In the genomic region with DNA sequence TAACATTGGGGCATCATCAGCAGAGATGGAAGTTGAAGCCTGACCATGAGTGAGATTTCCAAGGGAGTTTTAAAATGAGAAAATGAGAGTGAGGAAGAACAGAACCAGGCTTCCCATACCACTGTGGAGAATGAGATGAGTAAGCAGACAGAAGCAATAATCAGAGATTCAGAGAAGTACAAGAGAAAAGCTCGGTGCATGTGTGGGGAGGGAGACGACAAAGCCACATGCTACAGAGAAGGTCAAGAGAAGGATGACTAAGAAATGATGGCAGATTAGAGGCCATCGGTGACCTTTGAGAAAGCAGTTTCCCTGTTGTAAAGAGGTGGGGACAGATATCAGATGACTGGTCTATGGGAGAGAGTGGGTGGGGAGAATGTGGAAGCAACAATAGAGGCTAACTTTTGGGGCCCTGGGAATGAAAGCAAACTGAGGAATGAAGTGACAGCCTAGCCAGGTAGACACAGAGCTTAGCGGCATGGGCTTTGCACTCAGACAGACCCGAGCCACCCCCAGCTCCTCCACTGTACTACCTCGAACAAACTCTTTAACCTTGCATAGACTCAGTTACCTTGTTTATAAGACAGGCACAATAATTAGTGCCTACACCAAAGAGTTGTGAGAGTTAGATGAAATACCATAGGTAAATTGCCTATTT, we compare ENCODE assay signal across 13 cellular contexts.
A peak's percentile ranks its signal among the peaks of the same experiment; 100 is the strongest.
DNase-seq lines count a peak whose midpoint lies in the region; ATAC-seq and TF ChIP-seq lines count a peak whose summit lies in the region.
"Had no signal": no experiment of that assay in that cellular context is flagged by ENCODE, and none has a peak within 500 bp of the region (broad histone marks: within the 10 kb centered on the region; RNA-seq: fewer than 3 reads in every experiment).

No MANE protein-coding gene starts in this region.

- no peaks in the 10 kb centered on the region for H3K9me3 ChIP-seq in colonic mucosa
- H3K9me3 ChIP-seq in ovary = no peaks in the 10 kb centered on the region
- H3K9me3 ChIP-seq: tibial nerve had no signal

- no peak overlapping the region for H3K9ac ChIP-seq in colonic mucosa (ENCODE audit: low read depth in 2 of 2, low read length in 2 of 2)

- no peaks in the 10 kb centered on the region for H3K27me3 Mint-ChIP-seq in activated naive CD4-positive, alpha-beta T cell treated with anti-CD3 and anti-CD28 coated beads for 36 hours (ENCODE audit: low read depth)
- no peaks in the 10 kb centered on the region for H3K27me3 Mint-ChIP-seq in stimulated activated naive CD8-positive, alpha-beta T cell treated with anti-CD3 and anti-CD28 coated beads, Interleukin-15, amount 100 ng/mL, for 72 hours
- H3K27me3 Mint-ChIP-seq in nephron progenitor cell (ENCODE audit: low read depth, poor library complexity) = no peaks in the 10 kb centered on the region

- H3K27ac ChIP-seq in colonic mucosa = no peak overlapping the region
- no peak overlapping the region for H3K27ac ChIP-seq in ovary
- H3K27ac ChIP-seq: tibial nerve had no signal

- WGBS in ovary, 3 donors = 90 to 95% (median 94%) methylated on average over 6 of the region's 6 CpGs

- H3K9me3 Mint-ChIP-seq in activated naive CD4-positive, alpha-beta T cell treated with anti-CD3 and anti-CD28 coated beads for 36 hours = no peaks in the 10 kb centered on the region
- H3K9me3 Mint-ChIP-seq in stimulated activated naive CD8-positive, alpha-beta T cell treated with anti-CD3 and anti-CD28 coated beads, Interleukin-15, amount 100 ng/mL, for 72 hours = no peaks in the 10 kb centered on the region
- peaks cover 9% of the 10 kb centered on the region for H3K9me3 Mint-ChIP-seq in nephron progenitor cell

- peak; percentile 45 for ATAC-seq in HG02981 (IDR thresholded peaks at IDR 0.05; ENCODE audit: unreplicated experiment)
- ATAC-seq in stimulated activated naive CD8-positive, alpha-beta T cell treated with anti-CD3 and anti-CD28 coated beads, Interleukin-15, amount 100 ng/mL, for 72 hours = peak; percentile 81
- ATAC-seq: Panc1, right cardiac atrium had no signal

- no peaks in the 10 kb centered on the region for H3K36me3 Mint-ChIP-seq in activated naive CD4-positive, alpha-beta T cell treated with anti-CD3 and anti-CD28 coated beads for 36 hours (ENCODE audit: low read depth)
- H3K36me3 Mint-ChIP-seq in nephron progenitor cell (ENCODE audit: low read depth) = peaks cover 12% of the 10 kb centered on the region

- H3K4me3 ChIP-seq in colonic mucosa (no peak overlapping the region), ovary (no peak overlapping the region)
- H3K4me3 ChIP-seq: tibial nerve had no signal

- DNase-seq in activated naive CD4-positive, alpha-beta T cell treated with anti-CD3 and anti-CD28 coated beads for 36 hours = peak; percentile 13
- DNase-seq in activated naive CD4-positive, alpha-beta T cell treated with anti-CD3 and anti-CD28 coated beads, Interleukin-2, amount 50 U/mL, for 16 hours = no peak
- peak; percentile 38 for DNase-seq in colonic mucosa
- DNase-seq in stimulated activated naive CD8-positive, alpha-beta T cell treated with anti-CD3 and anti-CD28 coated beads, Interleukin-15, amount 100 ng/mL, for 72 hours = peak in 1 of 2 donors; percentile 42
- DNase-seq in ovary = no peak
- no peak for DNase-seq in nephron progenitor cell
- no peak for DNase-seq in COLO668 (lab: John Stamatoyannopoulos, UW; ENCODE audit: unreplicated experiment)
- DNase-seq: H7, NCI-H345, right cardiac atrium had no signal

- peaks cover 38% of the 10 kb centered on the region for H3K4me1 Mint-ChIP-seq in activated naive CD4-positive, alpha-beta T cell treated with anti-CD3 and anti-CD28 coated beads for 36 hours (ENCODE audit: low read depth)
- H3K4me1 Mint-ChIP-seq in stimulated activated naive CD8-positive, alpha-beta T cell treated with anti-CD3 and anti-CD28 coated beads, Interleukin-15, amount 100 ng/mL, for 72 hours = peaks cover 50% of the 10 kb centered on the region
- peaks cover 75% of the 10 kb centered on the region for H3K4me1 Mint-ChIP-seq in nephron progenitor cell

- no peak overlapping the region for H3K4me3 Mint-ChIP-seq in activated naive CD4-positive, alpha-beta T cell treated with anti-CD3 and anti-CD28 coated beads for 36 hours
- peak overlapping the region; percentile 2 to 3 for H3K4me3 Mint-ChIP-seq in stimulated activated naive CD8-positive, alpha-beta T cell treated with anti-CD3 and anti-CD28 coated beads, Interleukin-15, amount 100 ng/mL, for 72 hours
- no peak overlapping the region for H3K4me3 Mint-ChIP-seq in nephron progenitor cell

- H3K4me1 ChIP-seq in colonic mucosa = peaks cover 10% of the 10 kb centered on the region
- H3K4me1 ChIP-seq in ovary (ENCODE audit: insufficient read depth) = peaks cover 14% of the 10 kb centered on the region

- intact Hi-C loops in activated naive CD4-positive, alpha-beta T cell treated with anti-CD3 and anti-CD28 coated beads for 36 hours (cut with micrococcal nuclease) = no loop called here
- intact Hi-C loops in colonic mucosa (cut with DNase I) (no loop called here), ovary (cut with DNase I) (no loop called here)

- no peak for TF ChIP-seq EP300 in ovary (IDR thresholded peaks at IDR 0.05)

- no peak for TF ChIP-seq POLR2A in ovary (IDR thresholded peaks at IDR 0.05)

- H3K27me3 ChIP-seq in colonic mucosa = no peaks in the 10 kb centered on the region
- no peaks in the 10 kb centered on the region for H3K27me3 ChIP-seq in ovary
- H3K27me3 ChIP-seq: tibial nerve had no signal

- CTCF ChIA-PET in activated naive CD4-positive, alpha-beta T cell treated with anti-CD3 and anti-CD28 coated beads for 36 hours (lab: Charles Lee) = no interaction called here

- H3K36me3 ChIP-seq in colonic mucosa (no peaks in the 10 kb centered on the region), ovary (no peaks in the 10 kb centered on the region)
- H3K36me3 ChIP-seq: tibial nerve had no signal

- TF ChIP-seq CTCF in colonic mucosa (IDR thresholded peaks at IDR 0.05) (no peak), ovary (IDR thresholded peaks at IDR 0.05) (no peak), nephron progenitor cell (IDR thresholded peaks at IDR 0.05) (no peak)

- no peak overlapping the region for H3K27ac Mint-ChIP-seq in activated naive CD4-positive, alpha-beta T cell treated with anti-CD3 and anti-CD28 coated beads for 36 hours
- H3K27ac Mint-ChIP-seq in stimulated activated naive CD8-positive, alpha-beta T cell treated with anti-CD3 and anti-CD28 coated beads, Interleukin-15, amount 100 ng/mL, for 72 hours = no peak overlapping the region
- no peak overlapping the region for H3K27ac Mint-ChIP-seq in nephron progenitor cell

Comparison
In these comparisons a context has a peak if more than half of its experiments do, and no peak if none do; other contexts are left out.
1. DNase-seq: peak in activated naive CD4-positive, alpha-beta T cell treated with anti-CD3 and anti-CD28 coated beads for 36 hours (single experiment) and colonic mucosa (single experiment); none in activated naive CD4-positive, alpha-beta T cell treated with anti-CD3 and anti-CD28 coated beads, Interleukin-2, amount 50 U/mL, for 16 hours (single experiment), ovary (0 of 5), nephron progenitor cell (single experiment) and COLO668 (single experiment).
2. H3K4me3 Mint-ChIP-seq: peak in stimulated activated naive CD8-positive, alpha-beta T cell treated with anti-CD3 and anti-CD28 coated beads, Interleukin-15, amount 100 ng/mL, for 72 hours (2 of 2); none in activated naive CD4-positive, alpha-beta T cell treated with anti-CD3 and anti-CD28 coated beads for 36 hours (single experiment) and nephron progenitor cell (single experiment).